ENCODE assay signal across 1 cellular context in genomic region chr6:145073811-145074210, GRCh38.
TF ChIP-seq lines count a peak whose summit lies in the region.

No MANE protein-coding gene starts in this region.

TF ChIP-seq in IMR-90, 13 proteins besides CTCF, POLR2A, EP300 and RAD21 (continued from another document):
- TF ChIP-seq, protein P1, sequence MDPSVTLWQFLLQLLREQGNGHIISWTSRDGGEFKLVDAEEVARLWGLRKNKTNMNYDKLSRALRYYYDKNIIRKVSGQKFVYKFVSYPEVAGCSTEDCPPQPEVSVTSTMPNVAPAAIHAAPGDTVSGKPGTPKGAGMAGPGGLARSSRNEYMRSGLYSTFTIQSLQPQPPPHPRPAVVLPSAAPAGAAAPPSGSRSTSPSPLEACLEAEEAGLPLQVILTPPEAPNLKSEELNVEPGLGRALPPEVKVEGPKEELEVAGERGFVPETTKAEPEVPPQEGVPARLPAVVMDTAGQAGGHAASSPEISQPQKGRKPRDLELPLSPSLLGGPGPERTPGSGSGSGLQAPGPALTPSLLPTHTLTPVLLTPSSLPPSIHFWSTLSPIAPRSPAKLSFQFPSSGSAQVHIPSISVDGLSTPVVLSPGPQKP (IDR thresholded peaks at IDR 0.05; ENCODE audit: borderline replicate concordance, low read depth, low read length) = no peak
- TF ChIP-seq CEBPB (IDR thresholded peaks at IDR 0.05; ENCODE audit: low read depth, low read length) (no peak), BHLHE40 (IDR thresholded peaks at IDR 0.05; ENCODE audit: low read depth, low read length) (no peak), RFX5 (IDR thresholded peaks at IDR 0.05; ENCODE audit: low read depth, low read length) (no peak)
TF ChIP-seq in IMR-90: peak in this region for 0.
